8 cellular contexts compared by ENCODE assay signal in the genomic region with DNA sequence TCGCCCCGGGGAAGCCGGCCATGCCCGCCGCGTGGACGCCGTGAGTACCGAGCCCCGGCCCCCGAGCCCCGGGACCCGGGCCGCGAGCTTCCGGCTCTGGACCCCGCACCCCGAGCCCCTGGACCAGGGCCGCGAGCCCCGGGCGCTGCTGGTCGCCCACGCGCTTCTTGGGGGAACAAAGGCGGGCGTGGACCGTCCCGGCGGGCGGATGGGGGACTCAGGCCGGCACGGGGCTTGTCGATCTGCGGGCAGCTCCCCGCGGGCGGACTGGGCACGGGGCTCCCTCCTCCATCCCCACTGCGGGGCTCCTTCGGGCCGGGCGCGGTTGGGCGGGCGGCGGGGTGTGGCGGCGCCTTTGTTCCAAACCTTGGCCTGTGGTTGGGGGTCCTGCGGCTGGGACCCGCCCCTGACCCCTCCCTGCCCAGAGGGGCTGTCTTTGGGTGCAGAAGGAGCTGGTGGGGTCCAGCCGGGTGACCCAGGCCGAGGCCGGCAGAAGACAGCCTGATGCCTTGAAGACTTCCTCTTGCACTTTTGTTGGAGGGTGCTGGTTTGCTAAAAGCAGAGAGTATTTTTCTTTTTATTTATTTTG. TPM values are rescaled to one million over a fixed set of nuclear protein-coding genes. Genes with fewer than 3 reads are reported as not detected.
DNase-seq lines count a peak whose midpoint lies in the region; ATAC-seq, FAIRE-seq and TF ChIP-seq lines count a peak whose summit lies in the region.

No MANE protein-coding gene starts in this region.

- intact Hi-C loops in tibial artery (cut with DNase I; ENCODE audit: low total_unique reads), result no loop called here

- H3K9me3 ChIP-seq in keratinocyte (ENCODE audit: control insufficient read depth, low read depth, low read length), result no peaks in the 10 kb centered on the region
- H3K9me3 ChIP-seq in tibial artery, result peaks cover 0 to 4% (median 0%) of the 10 kb centered on the region in 3 donors

- H3K4me3 ChIP-seq in keratinocyte (ENCODE audit: control insufficient read depth in 2 of 3, extremely low read depth in 1 of 3, insufficient read depth in 2 of 3, low read depth in 1 of 3, low read length in 3 of 3) (peak overlapping the region; percentile 20 to 64 (median 42)), tibial artery (peak overlapping the region; percentile 49 to 65)

- H4K20me1 ChIP-seq in keratinocyte (ENCODE audit: control insufficient read depth, extremely low read depth, insufficient read depth, low read length), result peaks cover 2% of the 10 kb centered on the region

- H3K36me3 ChIP-seq in keratinocyte (ENCODE audit: control insufficient read depth in 2 of 2, extremely low read depth in 1 of 2, insufficient read depth in 2 of 2, low read length in 2 of 2), result peaks cover 0 to 15% of the 10 kb centered on the region in 2 experiments
- H3K36me3 ChIP-seq in tibial artery, result peaks cover 0 to 22% (median 10%) of the 10 kb centered on the region in 3 donors

- no peaks in the 10 kb centered on the region for H3K79me2 ChIP-seq in keratinocyte (ENCODE audit: control insufficient read depth, insufficient read depth, low read length)

- FAIRE-seq in keratinocyte (lab: Jason Lieb, UNC), result no peak

- H3K9me1 ChIP-seq in keratinocyte (ENCODE audit: control insufficient read depth, extremely low read depth, insufficient read depth, low read length), result no peaks in the 10 kb centered on the region

- dilution Hi-C loops in keratinocyte (cut with MboI; ENCODE audit: extremely low pct_ligation_motif_present, low sequenced_read_pairs), result no loop called here

- H3K27me3 ChIP-seq in keratinocyte (ENCODE audit: control insufficient read depth, extremely low read depth, insufficient read depth, low read length) (peaks cover 3% of the 10 kb centered on the region), tibial artery (peaks cover 0 to 6% of the 10 kb centered on the region in 2 donors)

- H3K27ac ChIP-seq in keratinocyte (ENCODE audit: control insufficient read depth, insufficient read depth, low read length), result no peak overlapping the region
- H3K27ac ChIP-seq in tibial artery, result peak overlapping the region in 1 of 2 donors; percentile 31

- H3K4me1 ChIP-seq in keratinocyte (ENCODE audit: control insufficient read depth, extremely low read depth, insufficient read depth, low read length) (peaks cover 3% of the 10 kb centered on the region), tibial artery (peaks cover 0 to 22% (median 14%) of the 10 kb centered on the region in 4 donors)

- TF ChIP-seq CTCF in keratinocyte (optimal IDR thresholded peaks at IDR 0.05 in 1 of 3, IDR thresholded peaks at IDR 0.05 in 1 of 3, conservative IDR thresholded peaks at IDR 0.05 in 1 of 3; ENCODE audit: extremely low read depth in 1 of 3, insufficient read depth in 2 of 3, low read length in 3 of 3) (no peak), tibial artery (IDR thresholded peaks at IDR 0.05) (no peak)

- no peak for DNase-seq in T-helper 2 cell treated with Interferon-gamma antibody and Interleukin-4, amounts not matched to agents 5 μg/mL and 100 μg/mL, for 36 hours (ENCODE audit: low spot score)
- DNase-seq in T-helper 2 cell, result no peak
- DNase-seq in activated naive CD8-positive, alpha-beta T cell treated with anti-CD3 and anti-CD28 coated beads, Interleukin-2, amount 10 ng/mL, durations not matched to agents 7 days and 5 days, result no peak
- no peak for DNase-seq in keratinocyte (ENCODE audit: low read depth, low spot score)
- DNase-seq in tibial artery, result no peak

- H3K27me3 Mint-ChIP-seq in T-helper 2 cell treated with Interferon-gamma antibody and Interleukin-4, amounts not matched to agents 5 μg/mL and 100 μg/mL, for 36 hours (ENCODE audit: low read depth), result no peaks in the 10 kb centered on the region
- H3K27me3 Mint-ChIP-seq in activated naive CD8-positive, alpha-beta T cell treated with anti-CD3 and anti-CD28 coated beads, Interleukin-2, amount 10 ng/mL, durations not matched to agents 7 days and 5 days, result no peaks in the 10 kb centered on the region

- peak overlapping the region; percentile 48 for H3K4me2 ChIP-seq in keratinocyte (ENCODE audit: control insufficient read depth, extremely low read depth, insufficient read depth, low read depth, low read length)

- H3K36me3 Mint-ChIP-seq in T-helper 2 cell treated with Interferon-gamma antibody and Interleukin-4, amounts not matched to agents 5 μg/mL and 100 μg/mL, for 36 hours (ENCODE audit: low read depth), result peaks cover 28% of the 10 kb centered on the region
- H3K36me3 Mint-ChIP-seq in activated naive CD8-positive, alpha-beta T cell treated with anti-CD3 and anti-CD28 coated beads, Interleukin-2, amount 10 ng/mL, durations not matched to agents 7 days and 5 days, result peaks cover 22% of the 10 kb centered on the region

- ATAC-seq in activated naive CD8-positive, alpha-beta T cell treated with anti-CD3 and anti-CD28 coated beads, Interleukin-2, amount 10 ng/mL, durations not matched to agents 7 days and 5 days (ENCODE audit: low read depth), result no peak
- no peak for ATAC-seq in HG03432 (IDR thresholded peaks at IDR 0.05; ENCODE audit: unreplicated experiment)
- ATAC-seq in HG03196 (IDR thresholded peaks at IDR 0.05; ENCODE audit: unreplicated experiment), result no peak
- no peak for ATAC-seq in GM19452 (IDR thresholded peaks at IDR 0.05; ENCODE audit: unreplicated experiment)

- H3K9ac ChIP-seq in keratinocyte (ENCODE audit: control insufficient read depth, extremely low read depth, insufficient read depth, low read length), result peak overlapping the region; percentile 58

- H3K9me3 Mint-ChIP-seq in T-helper 2 cell treated with Interferon-gamma antibody and Interleukin-4, amounts not matched to agents 5 μg/mL and 100 μg/mL, for 36 hours, result no peaks in the 10 kb centered on the region
- H3K9me3 Mint-ChIP-seq in activated naive CD8-positive, alpha-beta T cell treated with anti-CD3 and anti-CD28 coated beads, Interleukin-2, amount 10 ng/mL, durations not matched to agents 7 days and 5 days, result no peaks in the 10 kb centered on the region

- H3K4me3 Mint-ChIP-seq in T-helper 2 cell treated with Interferon-gamma antibody and Interleukin-4, amounts not matched to agents 5 μg/mL and 100 μg/mL, for 36 hours, result peak overlapping the region; percentile 38
- H3K4me3 Mint-ChIP-seq in activated naive CD8-positive, alpha-beta T cell treated with anti-CD3 and anti-CD28 coated beads, Interleukin-2, amount 10 ng/mL, durations not matched to agents 7 days and 5 days, result peak overlapping the region; percentile 60

- POLR2A ChIA-PET in activated naive CD8-positive, alpha-beta T cell treated with anti-CD3 and anti-CD28 coated beads, Interleukin-2, amount 10 ng/mL, durations not matched to agents 7 days and 5 days (lab: Charles Lee), result interaction anchor here (0.9 kb wide), 1 partner anchor 20 kb away, joined by 3 read pairs; no protein-coding TSS in a partner anchor

- no peak overlapping the region for H3K27ac Mint-ChIP-seq in T-helper 2 cell treated with Interferon-gamma antibody and Interleukin-4, amounts not matched to agents 5 μg/mL and 100 μg/mL, for 36 hours
- H3K27ac Mint-ChIP-seq in activated naive CD8-positive, alpha-beta T cell treated with anti-CD3 and anti-CD28 coated beads, Interleukin-2, amount 10 ng/mL, durations not matched to agents 7 days and 5 days, result no peak overlapping the region

- H2AFZ ChIP-seq in keratinocyte (ENCODE audit: control insufficient read depth, low read length), result no peak overlapping the region

- H3K4me1 Mint-ChIP-seq in T-helper 2 cell treated with Interferon-gamma antibody and Interleukin-4, amounts not matched to agents 5 μg/mL and 100 μg/mL, for 36 hours (ENCODE audit: low read depth), result peaks cover 40% of the 10 kb centered on the region
- H3K4me1 Mint-ChIP-seq in activated naive CD8-positive, alpha-beta T cell treated with anti-CD3 and anti-CD28 coated beads, Interleukin-2, amount 10 ng/mL, durations not matched to agents 7 days and 5 days, result peaks cover 45% of the 10 kb centered on the region

RNA-seq across cellular contexts. Expression of a gene that starts 25.2 kb away (rescaled TPM):
- 100 to 1,000 TPM; 261 to 276 TPM for total RNA-seq in activated naive CD8-positive, alpha-beta T cell treated with anti-CD3 and anti-CD28 coated beads, Interleukin-2, amount 10 ng/mL, durations not matched to agents 7 days and 5 days
- 77.0 to 138 TPM (median 109 TPM) in 3 replicates for polyA plus RNA-seq in keratinocyte
- 108 TPM for polyA plus RNA-seq in keratinocyte (2011; ENCODE audit: low read depth)
- polyA plus RNA-seq in keratinocyte (2011; cell fraction: cytosol; rRNA removed), result 109 and 135 TPM in 2 replicates
- polyA plus RNA-seq in keratinocyte (2011; cell fraction: nucleus; rRNA removed), result 315 and 355 TPM in 2 replicates
- polyA plus RNA-seq in keratinocyte (2012; ENCODE audit: low replicate concordance), result 91.5 and 180 TPM in 2 replicates
- 79.0 to 194 TPM (median 124 TPM) in 3 replicates for polyA minus RNA-seq in keratinocyte
- polyA minus RNA-seq in keratinocyte (2011; cell fraction: cytosol; rRNA and poly(A)+ RNA removed), result 82.9 TPM
- polyA minus RNA-seq in keratinocyte (2011; cell fraction: nucleus; rRNA and poly(A)+ RNA removed), result 79.6 and 147 TPM in 2 replicates

RNA-seq across cellular contexts. Expression of a gene that starts 25.6 kb away (rescaled TPM):
- 10 to 100 TPM; 82.6 to 83.7 TPM for total RNA-seq in activated naive CD8-positive, alpha-beta T cell treated with anti-CD3 and anti-CD28 coated beads, Interleukin-2, amount 10 ng/mL, durations not matched to agents 7 days and 5 days
- 7.2 to 21.6 TPM (median 11.2 TPM) in 3 replicates for polyA plus RNA-seq in keratinocyte
- polyA plus RNA-seq in keratinocyte (2011; ENCODE audit: low read depth), result 20.2 TPM
- polyA plus RNA-seq in keratinocyte (2011; cell fraction: cytosol; rRNA removed), result 5.6 and 7.6 TPM in 2 replicates
- polyA plus RNA-seq in keratinocyte (2011; cell fraction: nucleus; rRNA removed), result 67.9 and 68.0 TPM in 2 replicates
- 6.1 and 23.4 TPM in 2 replicates for polyA plus RNA-seq in keratinocyte (2012; ENCODE audit: low replicate concordance)
- polyA minus RNA-seq in keratinocyte, result 33.4 to 47.9 TPM (median 41.4 TPM) in 3 replicates
- polyA minus RNA-seq in keratinocyte (2011; cell fraction: cytosol; rRNA and poly(A)+ RNA removed), result 16.1 TPM
- 25.6 and 34.7 TPM in 2 replicates for polyA minus RNA-seq in keratinocyte (2011; cell fraction: nucleus; rRNA and poly(A)+ RNA removed)
